In genomic region chr13:76832258-76832988, GRCh38 we compare ENCODE assay signal across 22 cellular contexts. TPM values are rescaled to one million over a fixed set of nuclear protein-coding genes. Genes with fewer than 3 reads are reported as not detected.
A peak's percentile ranks its signal among the peaks of the same experiment; 100 is the strongest.
DNase-seq lines count a peak whose midpoint lies in the region; ATAC-seq, FAIRE-seq and TF ChIP-seq lines count a peak whose summit lies in the region.
"Had no signal": no experiment of that assay in that cellular context is flagged by ENCODE, and none has a peak within 500 bp of the region (broad histone marks: within the 10 kb centered on the region; RNA-seq: fewer than 3 reads in every experiment).

No MANE protein-coding gene starts in this region.

- no peak overlapping the region for H3K4me3 ChIP-seq in esophagus muscularis mucosa
- H3K4me3 ChIP-seq: A549, body of pancreas, psoas muscle, SK-N-MC, upper lobe of left lung had no signal

- no peak overlapping the region for H3K27ac ChIP-seq in esophagus muscularis mucosa (replicated peaks in 1 of 4)
- H3K27ac ChIP-seq: A549, body of pancreas, psoas muscle, SK-N-MC, upper lobe of left lung had no signal

- no peak for TF ChIP-seq EP300 in esophagus muscularis mucosa (IDR thresholded peaks at IDR 0.05)

- FAIRE-seq in islet of Langerhans (lab: Jason Lieb, UNC) = peak; percentile 92
- FAIRE-seq: A549, GM12892 had no signal

- TF ChIP-seq POLR2A in esophagus muscularis mucosa (IDR thresholded peaks at IDR 0.05; ENCODE audit: low read depth) = no peak

- peaks cover 7 to 19% (median 13%) of the 10 kb centered on the region in 4 donors for H3K4me1 ChIP-seq in esophagus muscularis mucosa
- H3K4me1 ChIP-seq: A549, BE2C, psoas muscle, upper lobe of left lung had no signal

- WGBS in esophagus muscularis mucosa = 79% methylated on average over 7 of the region's 7 CpGs

- no peak for TF ChIP-seq CTCF in esophagus muscularis mucosa (IDR thresholded peaks at IDR 0.05)

- DNase-seq in DMS153 (lab: John Stamatoyannopoulos, UW) (peak; percentile 96), NCI-H1930 (lab: John Stamatoyannopoulos, UW) (peak; percentile 60 to 89), NCI-H774 (lab: John Stamatoyannopoulos, UW) (peak; percentile 29), T-helper 2 cell (no peak), COLO829 (ENCODE audit: low spot score) (no peak), esophagus muscularis mucosa (ENCODE audit: extremely low spot score) (no peak)
- DNase-seq: activated CD4-positive, alpha-beta T cell treated with anti-CD3 and anti-CD28 coated beads for 4 hours; activated naive CD4-positive, alpha-beta T cell; activated T-cell treated with anti-CD3 and anti-CD28 coated beads, Interleukin-2, amount 50 U/mL, for 4 hours; BE2C; body of pancreas; cerebellar nuclear complex; H7; NCI-H1105; NCI-H226; psoas muscle; upper lobe of left lung had no signal

- no peaks in the 10 kb centered on the region for H3K36me3 ChIP-seq in esophagus muscularis mucosa
- H3K36me3 ChIP-seq: BE2C, upper lobe of left lung had no signal

- H3K27me3 ChIP-seq in esophagus muscularis mucosa = no peaks in the 10 kb centered on the region
- H3K27me3 ChIP-seq: BE2C, body of pancreas, upper lobe of left lung had no signal

- no peak for ATAC-seq in GM21360 (IDR thresholded peaks at IDR 0.05; ENCODE audit: unreplicated experiment)
- ATAC-seq: A549; activated T-cell treated with anti-CD3 and anti-CD28 coated beads, Interleukin-2, amount 50 U/mL, for 4 hours; body of pancreas; psoas muscle had no signal

- no peaks in the 10 kb centered on the region for H3K9me3 ChIP-seq in esophagus muscularis mucosa
- H3K9me3 ChIP-seq: A549, BE2C, body of pancreas, psoas muscle, upper lobe of left lung had no signal

- intact Hi-C loops in esophagus muscularis mucosa (cut with DNase I) = no loop called here

RNA-seq across cellular contexts. Expression of gene KCTD12, which starts 53.8 kb away (rescaled TPM):
- 100 to 1,000 TPM; 112 to 169 (median 148) TPM for total RNA-seq in esophagus muscularis mucosa

Comparison
In these comparisons a context has a peak if more than half of its experiments do, and no peak if none do; other contexts are left out.
1. DNase-seq: peak in DMS153 (single experiment), NCI-H1930 (2 of 2) and NCI-H774 (single experiment); none in T-helper 2 cell (0 of 5), COLO829 (single experiment) and esophagus muscularis mucosa (single experiment).